ENCODE assay signal across 6 cellular contexts in the genomic region with DNA sequence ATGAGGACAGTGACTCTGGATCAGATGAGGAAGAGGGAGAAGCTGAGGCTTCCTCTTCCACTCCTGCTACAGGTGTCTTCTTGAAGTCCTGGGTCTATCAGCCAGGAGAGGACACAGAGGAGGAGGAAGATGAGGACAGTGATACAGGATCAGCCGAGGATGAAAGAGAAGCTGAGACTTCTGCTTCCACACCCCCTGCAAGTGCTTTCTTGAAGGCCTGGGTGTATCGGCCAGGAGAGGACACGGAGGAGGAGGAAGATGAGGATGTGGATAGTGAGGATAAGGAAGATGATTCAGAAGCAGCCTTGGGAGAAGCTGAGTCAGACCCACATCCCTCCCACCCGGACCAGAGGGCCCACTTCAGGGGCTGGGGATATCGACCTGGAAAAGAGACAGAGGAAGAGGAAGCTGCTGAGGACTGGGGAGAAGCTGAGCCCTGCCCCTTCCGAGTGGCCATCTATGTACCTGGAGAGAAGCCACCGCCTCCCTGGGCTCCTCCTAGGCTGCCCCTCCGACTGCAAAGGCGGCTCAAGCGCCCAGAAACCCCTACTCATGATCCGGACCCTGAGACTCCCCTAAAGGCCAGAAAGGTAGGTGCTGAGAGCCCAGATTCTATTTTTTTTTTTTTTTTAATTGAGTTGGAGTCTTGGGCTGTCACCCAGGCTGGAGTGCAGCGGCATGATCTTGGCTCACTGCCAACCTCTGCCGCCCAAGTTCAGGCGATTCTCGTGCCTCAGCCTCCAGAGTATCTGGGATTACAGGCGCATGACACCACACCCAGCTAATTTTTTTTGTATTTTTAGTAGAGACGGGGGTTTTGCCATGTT. TPM values are rescaled to one million over a fixed set of nuclear protein-coding genes. Genes with fewer than 3 reads are reported as not detected.
DNase-seq lines count a peak whose midpoint lies in the region; ATAC-seq and TF ChIP-seq lines count a peak whose summit lies in the region.

No MANE protein-coding gene starts in this region.

- H3K27me3 ChIP-seq in GM06990 (replicated peaks; ENCODE audit: control insufficient read depth, insufficient read depth, low read length), result no peaks in the 10 kb centered on the region
- H3K27me3 ChIP-seq in PC-9 (ENCODE audit: insufficient read depth, low read depth), result no peaks in the 10 kb centered on the region
- H3K27me3 ChIP-seq in spleen (replicated peaks in 1 of 7), result no peaks in the 10 kb centered on the region

- H3K27ac ChIP-seq in PC-9 (peak overlapping the region; percentile 97), spleen (peak overlapping the region; percentile 96 to 100 (median 100))

- H3K36me3 ChIP-seq in GM06990 (ENCODE audit: control insufficient read depth, insufficient read depth, low read length) (peaks cover 16% of the 10 kb centered on the region), PC-9 (ENCODE audit: low read depth) (peaks cover 32% of the 10 kb centered on the region), spleen (peaks cover 0 to 65% (median 24%) of the 10 kb centered on the region in 6 donors)

- H3K79me2 ChIP-seq in PC-9 (ENCODE audit: low read depth), result peaks cover 44% of the 10 kb centered on the region

- intact Hi-C loops in PC-9 (cut with micrococcal nuclease; ENCODE audit: unreplicated experiment), result loop anchor here (1.0 to 5.0 kb wide), 5 partner anchors 22 to 768 kb away; a partner anchor contains a TSS
- intact Hi-C loops in spleen (cut with DNase I; ENCODE audit: low total_unique reads), result loop anchor here (10.0 kb wide), 1 partner anchor 90 kb away; a partner anchor contains a TSS

- H3K4me3 ChIP-seq in GM06990 (replicated peaks; ENCODE audit: low read depth, low read length) (peak overlapping the region; percentile 87), PC-9 (peak overlapping the region; percentile 93), spleen (peak overlapping the region; percentile 60 to 90 (median 82))

- H4K20me1 ChIP-seq in PC-9 (ENCODE audit: insufficient read depth), result peaks cover 40% of the 10 kb centered on the region

- peak overlapping the region; percentile 100 for H3K4me2 ChIP-seq in PC-9

- POLR2A ChIA-PET in PC-9 (lab: Charles Lee; ENCODE audit: unreplicated experiment), result no interaction called here

- 24 to 43% (median 33%) methylated on average over 17 of the region's 17 CpGs for WGBS in spleen, 5 donors

- H3F3A ChIP-seq in PC-9 (ENCODE audit: insufficient read depth, low read depth), result peaks cover 60% of the 10 kb centered on the region

- no peak for DNase-seq in GM06990 (ENCODE audit: extremely low read depth, insufficient read length)
- DNase-seq in PC-9, result peak in 1 of 2 experiments; percentile 51
- peak; percentile 88 to 92 for DNase-seq in erythroblast (lab: John Stamatoyannopoulos, UW)
- DNase-seq in spleen, result no peak

- CTCF ChIA-PET in PC-9 (lab: Charles Lee), result interaction anchor here (0.5 kb wide), 2 partner anchors 64 to 290 kb away, joined by 3 read pairs; no protein-coding TSS in a partner anchor

- TF ChIP-seq CTCF in GM06990 (IDR thresholded peaks at IDR 0.05; ENCODE audit: insufficient read depth, low read length, poor library complexity, severe bottlenecking) (no peak), PC-9 (conservative IDR thresholded peaks at IDR 0.05) (no peak), spleen (IDR thresholded peaks at IDR 0.05 in 8 of 11, conservative IDR thresholded peaks at IDR 0.05 in 3 of 11) (no peak)

- TF ChIP-seq POLR2A in erythroblast (IDR thresholded peaks at IDR 0.05; ENCODE audit: low read length) (no peak), spleen (IDR thresholded peaks at IDR 0.05) (no peak)

- ATAC-seq in GM19452 (IDR thresholded peaks at IDR 0.05; ENCODE audit: unreplicated experiment) (no peak), HG03095 (IDR thresholded peaks at IDR 0.05; ENCODE audit: unreplicated experiment) (no peak)

- no peak overlapping the region for H2AFZ ChIP-seq in PC-9

- H3K9me2 ChIP-seq in PC-9 (ENCODE audit: insufficient read depth), result no peaks in the 10 kb centered on the region

- no peaks in the 10 kb centered on the region for H3K9me3 ChIP-seq in PC-9 (ENCODE audit: insufficient read depth, low read depth)
- H3K9me3 ChIP-seq in spleen, result no peaks in the 10 kb centered on the region

- BruUV-seq in PC-9 (replicated peaks; lab: Mats Ljungman, UMichigan), result no TSS peak

- peaks cover 22% of the 10 kb centered on the region for H3K4me1 ChIP-seq in PC-9 (replicated peaks; ENCODE audit: insufficient read depth)
- peaks cover 41 to 75% (median 59%) of the 10 kb centered on the region in 6 donors for H3K4me1 ChIP-seq in spleen

RNA-seq across cellular contexts. Expression of a gene that starts 2.3 kb away (rescaled TPM):
- total RNA-seq in PC-9 (2021) (49.5 and 53.6 TPM in 2 replicates), spleen (10 to 100 TPM; 30.2 to 74.2 (median 47.6) TPM)
- polyA plus RNA-seq in spleen, result 10 to 100 TPM; 18.5 to 54.5 (median 21.5) TPM

RNA-seq across cellular contexts. Expression of a gene that starts 6.1 kb away (rescaled TPM):
- 0.79 and 1.8 TPM in 2 replicates for total RNA-seq in PC-9 (2021)
- total RNA-seq in spleen, result 10 to 100 TPM in 6 of 7 donors, 1 to 10 TPM in 1; 8.6 to 24.2 (median 16.0) TPM
- 10 to 100 TPM; 12.2 to 20.6 (median 13.8) TPM for polyA plus RNA-seq in spleen

RNA-seq across cellular contexts. Expression of a gene that starts 24.0 kb away (rescaled TPM):
- total RNA-seq in PC-9 (2021) (not detected in 2 replicates), spleen (1 to 10 TPM in 3 of 7 donors, under 1 TPM in 3, not detected in 1; 0.34 to 5.0 (median 1.3) TPM)
- polyA plus RNA-seq in spleen, result under 1 TPM in 2 of 3 donors, not detected in 1; 0.14 to 0.32 TPM

RNA-seq across cellular contexts. Expression of a gene that starts 25.6 kb away (rescaled TPM):
- total RNA-seq in PC-9 (2021) (185 and 216 TPM in 2 replicates), spleen (100 to 1,000 TPM; 217 to 321 (median 268) TPM)
- polyA plus RNA-seq in spleen, result 100 to 1,000 TPM in 1 of 3 donors, 10 to 100 TPM in 2; 67.6 to 125 (median 72.4) TPM

RNA-seq across cellular contexts. Expression of a gene that starts 38.2 kb away (rescaled TPM):
- total RNA-seq in PC-9 (2021) (20.7 and 33.6 TPM in 2 replicates), spleen (10 to 100 TPM in 3 of 7 donors, 1 to 10 TPM in 4; 2.4 to 14.7 (median 8.1) TPM)
- polyA plus RNA-seq in spleen, result 10 to 100 TPM; 10.1 to 16.5 (median 11.2) TPM

Comparison
In these comparisons a context has a peak if more than half of its experiments do, and no peak if none do; other contexts are left out.
1. DNase-seq: peak in erythroblast (2 of 2); none in GM06990 (single experiment) and spleen (single experiment).
2. Peak in every context shown above with its lines, with median percentiles within 50 percentile points of each other: H3K4me3 ChIP-seq.